Comparison of ENCODE assay signal across 18 cellular contexts in genomic region chr19:55534280-55534679, GRCh38. TPM values are rescaled to one million over a fixed set of nuclear protein-coding genes. Genes with fewer than 3 reads are reported as not detected.
"Had no signal": no experiment of that assay in that cellular context is flagged by ENCODE, and none has a peak within 500 bp of the region (broad histone marks: within the 10 kb centered on the region; RNA-seq: fewer than 3 reads in every experiment).

No MANE protein-coding gene starts in this region.

RNA-seq across cellular contexts. Expression of gene SBK2, which starts 2.7 kb away (rescaled TPM):
- total RNA-seq: activated naive CD4-positive, alpha-beta T cell treated with anti-CD3 and anti-CD28 coated beads for 36 hours; activated naive CD4-positive, alpha-beta T cell treated with anti-CD3 and anti-CD28 coated beads, Interleukin-2, amount 50 U/mL, for 72 hours; activated naive CD8-positive, alpha-beta T cell treated with anti-CD3 and anti-CD28 coated beads for 36 hours; activated naive CD8-positive, alpha-beta T cell treated with anti-CD3 and anti-CD28 coated beads, Interleukin-2, amount 10 ng/mL, durations not matched to agents 7 days and 5 days; activated T-cell treated with anti-CD3 and anti-CD28 coated beads, Interleukin-2, amount 50 U/mL, for 4 hours; activated T-cell treated with anti-CD3 and anti-CD28 coated beads, Interleukin-2, amount 50 U/mL, for 72 hours; activated T-helper 1 cell treated with anti-CD3 and anti-CD28 coated beads, Interleukin-12 subunit alpha, Interleukin-12 subunit beta, Interleukin-2, Interleukin-4 antibody, amounts not matched to agents 30 ng/mL and 10 ng/mL and 1 ng/mL, durations not matched to agents 14 hours and 24 hours and 36 hours; activated T-helper 17 cell treated with anti-CD3 and anti-CD28 coated beads, Interleukin-2, amount 50 U/mL, for 72 hours; activated T-helper 2 cell treated with anti-CD3 and anti-CD28 coated beads, Interferon-gamma antibody, Interleukin-2, Interleukin-4, amounts not matched to agents 10 μg/mL and 5 μg/mL and 100 μg/mL, durations not matched to agents 14 hours and 24 hours and 36 hours; adrenal gland; aorta; ascending aorta; body of pancreas; breast epithelium; bronchial epithelial cell; cerebellum; chondrocyte had no signal
- polyA plus RNA-seq: adrenal gland, aorta had no signal

RNA-seq across cellular contexts. Expression of gene SBK3, which starts 11.1 kb away (rescaled TPM):
- total RNA-seq: activated naive CD4-positive, alpha-beta T cell treated with anti-CD3 and anti-CD28 coated beads for 36 hours; activated naive CD4-positive, alpha-beta T cell treated with anti-CD3 and anti-CD28 coated beads, Interleukin-2, amount 50 U/mL, for 72 hours; activated naive CD8-positive, alpha-beta T cell treated with anti-CD3 and anti-CD28 coated beads for 36 hours; activated naive CD8-positive, alpha-beta T cell treated with anti-CD3 and anti-CD28 coated beads, Interleukin-2, amount 10 ng/mL, durations not matched to agents 7 days and 5 days; activated T-cell treated with anti-CD3 and anti-CD28 coated beads, Interleukin-2, amount 50 U/mL, for 4 hours; activated T-cell treated with anti-CD3 and anti-CD28 coated beads, Interleukin-2, amount 50 U/mL, for 72 hours; activated T-helper 1 cell treated with anti-CD3 and anti-CD28 coated beads, Interleukin-12 subunit alpha, Interleukin-12 subunit beta, Interleukin-2, Interleukin-4 antibody, amounts not matched to agents 30 ng/mL and 10 ng/mL and 1 ng/mL, durations not matched to agents 14 hours and 24 hours and 36 hours; activated T-helper 17 cell treated with anti-CD3 and anti-CD28 coated beads, Interleukin-2, amount 50 U/mL, for 72 hours; activated T-helper 2 cell treated with anti-CD3 and anti-CD28 coated beads, Interferon-gamma antibody, Interleukin-2, Interleukin-4, amounts not matched to agents 10 μg/mL and 5 μg/mL and 100 μg/mL, durations not matched to agents 14 hours and 24 hours and 36 hours; ascending aorta; body of pancreas; bronchial epithelial cell; cerebellum; chondrocyte had no signal
- polyA plus RNA-seq: aorta, cardiac muscle cell had no signal
